7 cellular contexts compared by ENCODE assay signal in the genomic region with DNA sequence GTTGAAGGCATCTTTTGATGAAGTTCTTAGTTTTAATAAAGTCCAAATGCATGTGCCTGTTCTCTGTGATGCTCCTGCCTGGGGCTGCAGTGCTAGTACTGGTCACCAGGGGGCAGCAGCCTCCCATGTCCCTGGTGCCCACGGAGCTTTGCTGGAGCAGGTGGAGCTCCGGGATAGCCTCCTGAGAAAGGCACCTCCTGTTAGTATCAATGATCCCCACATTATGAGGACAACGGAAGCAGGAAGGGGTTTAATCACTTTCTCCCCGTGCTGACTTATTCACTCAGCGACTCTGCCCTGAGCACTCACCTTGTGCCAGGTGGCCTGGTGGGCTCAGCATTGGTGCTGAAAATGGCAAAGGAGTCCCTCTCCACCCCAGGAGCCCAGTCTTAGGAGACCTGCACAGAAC.
DNase-seq lines count a peak whose midpoint lies in the region; ATAC-seq, FAIRE-seq and TF ChIP-seq lines count a peak whose summit lies in the region.

No MANE protein-coding gene starts in this region.

- H3K27ac ChIP-seq in ascending aorta = no peak overlapping the region
- no peak overlapping the region for H3K27ac ChIP-seq in spleen

- no peak for TF ChIP-seq POLR2A in GM12892 (IDR thresholded peaks at IDR 0.05; ENCODE audit: low read depth, low read length)
- TF ChIP-seq POLR2A in spleen (IDR thresholded peaks at IDR 0.05) = no peak

- DNase-seq in GM12892 (ENCODE audit: insufficient read length) = peak; percentile 48
- DNase-seq in T-helper 2 cell = peak; percentile 32 to 67 (median 53)
- DNase-seq in ascending aorta (ENCODE audit: low spot score in 2 of 2) = peak in 1 of 2 donors; percentile 70
- DNase-seq in hippocampal formation (lab: John Stamatoyannopoulos, UW) = peak; percentile 28 to 54
- peak; percentile 90 for DNase-seq in spleen

- no peaks in the 10 kb centered on the region for H3K27me3 ChIP-seq in ascending aorta
- H3K27me3 ChIP-seq in spleen (replicated peaks in 1 of 7) = no peaks in the 10 kb centered on the region

- H3K9me3 ChIP-seq in ascending aorta = no peaks in the 10 kb centered on the region
- peaks cover 0 to 7% (median 6%) of the 10 kb centered on the region in 8 donors for H3K9me3 ChIP-seq in spleen

- peak; percentile 72 for FAIRE-seq in GM12892 (lab: Jason Lieb, UNC)

- intact Hi-C loops in ascending aorta (cut with DNase I) (no loop called here), spleen (cut with DNase I; ENCODE audit: low total_unique reads) (loop anchor here (10.0 kb wide), 2 partner anchors 314 to 374 kb away; no protein-coding TSS in a partner anchor)

- H3K36me3 ChIP-seq in ascending aorta (no peaks in the 10 kb centered on the region), spleen (no peaks in the 10 kb centered on the region)

- ATAC-seq in GM18870 (IDR thresholded peaks at IDR 0.05; ENCODE audit: unreplicated experiment) = no peak

- no peaks in the 10 kb centered on the region for H3K4me1 ChIP-seq in ascending aorta
- H3K4me1 ChIP-seq in spleen = peaks cover 0 to 13% (median 4%) of the 10 kb centered on the region in 6 donors

- H3K4me3 ChIP-seq in ascending aorta = no peak overlapping the region
- H3K4me3 ChIP-seq in spleen = no peak overlapping the region

- TF ChIP-seq CTCF in LNCAP (IDR thresholded peaks at IDR 0.05) (peak; percentile 100), ascending aorta (IDR thresholded peaks at IDR 0.05) (peak; percentile 64 to 69 (median 67)), spleen (IDR thresholded peaks at IDR 0.05 in 8 of 11, conservative IDR thresholded peaks at IDR 0.05 in 3 of 11) (peak; percentile 90 to 98 (median 95))

- 10 to 19% (median 15%) methylated on average over 5 of the region's 5 CpGs for WGBS in spleen, 5 donors
